Comparison of ENCODE assay signal across 24 cellular contexts in the genomic region with DNA sequence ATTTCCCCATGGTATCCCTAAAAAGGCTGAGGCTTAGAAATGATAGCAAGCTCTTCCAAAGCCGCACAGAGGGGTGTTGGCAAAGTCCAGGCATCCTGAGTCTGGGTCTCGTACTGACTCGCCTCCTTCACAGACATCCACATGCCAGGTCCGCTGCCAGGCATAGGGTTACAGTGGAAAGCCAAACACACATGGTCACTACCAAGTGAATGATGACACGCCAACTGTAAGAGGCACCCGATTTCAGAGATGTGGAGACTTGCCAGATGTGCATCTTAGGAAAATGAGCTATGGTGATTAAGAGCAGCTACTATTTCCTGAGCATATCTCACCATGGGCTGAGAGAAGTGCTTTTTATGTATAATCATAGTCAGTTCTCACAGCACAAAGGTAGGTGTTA.
DNase-seq lines count a peak whose midpoint lies in the region; FAIRE-seq and TF ChIP-seq lines count a peak whose summit lies in the region.
"Had no signal": no experiment of that assay in that cellular context is flagged by ENCODE, and none has a peak within 500 bp of the region (broad histone marks: within the 10 kb centered on the region; RNA-seq: fewer than 3 reads in every experiment).

No MANE protein-coding gene starts in this region.

- no peak for TF ChIP-seq CTCF in bronchial epithelial cell (IDR thresholded peaks at IDR 0.05; ENCODE audit: insufficient read depth, low read length, severe bottlenecking)

- no peak overlapping the region for H3K4me3 ChIP-seq in bronchial epithelial cell (ENCODE audit: low read depth, low read length)
- H3K4me3 ChIP-seq: BLaER1, SJCRH30 had no signal

- DNase-seq in DMS 273 (lab: John Stamatoyannopoulos, UW; ENCODE audit: unreplicated experiment) (peak; percentile 29), DMS 273 treated with DMSO at 0.1 percent for 48 hours (lab: John Stamatoyannopoulos, UW) (no peak), HS-5 (ENCODE audit: low read depth) (peak; percentile 4), bronchial epithelial cell (ENCODE audit: low read depth) (peak; percentile 18), NCI-H1694 (lab: John Stamatoyannopoulos, UW) (no peak), NCI-H1436 (lab: John Stamatoyannopoulos, UW) (no peak), NAMALWA (ENCODE audit: low spot score) (no peak)
- DNase-seq: CD4-positive, CD25-positive, alpha-beta regulatory T cell; EL; GDM1; HCEC 1CT; MM.1S; NCI-H1048; NCI-H1417; NCI-H187; NCI-H2081 treated with DMSO at 0.1 percent for 48 hours; NCI-H748 treated with DMSO at 0.1 percent for 48 hours; NK-92 treated with Interleukin-12 subunit alpha and Interleukin-12 subunit beta, amount 100 ng/mL, for 24 hours; PC-3; SJCRH30 had no signal

- no peaks in the 10 kb centered on the region for H3K36me3 ChIP-seq in bronchial epithelial cell (ENCODE audit: control insufficient read depth, insufficient read depth, low read length)
- H3K36me3 ChIP-seq: BLaER1, SJCRH30 had no signal

- H3K27me3 ChIP-seq in bronchial epithelial cell (ENCODE audit: control insufficient read depth, insufficient read depth, low read length), result no peaks in the 10 kb centered on the region
- H3K27me3 ChIP-seq: BLaER1, SJCRH30 had no signal

- FAIRE-seq in bronchial epithelial cell (lab: Jason Lieb, UNC), result peak; percentile 70
- FAIRE-seq: D721Med, GM12891, H1 had no signal

Comparison
In these comparisons a context has a peak if more than half of its experiments do, and no peak if none do; other contexts are left out.
1. DNase-seq: peak in DMS 273 (single experiment), HS-5 (single experiment) and bronchial epithelial cell (single experiment); none in DMS 273 treated with DMSO at 0.1 percent for 48 hours (single experiment), NCI-H1694 (single experiment), NCI-H1436 (single experiment) and NAMALWA (single experiment).